ENCODE assay signal across 5 cellular contexts in genomic region chr6:131538615-131539014, GRCh38. TPM values are rescaled to one million over a fixed set of nuclear protein-coding genes. Genes with fewer than 3 reads are reported as not detected.
"Had no signal": no experiment of that assay in that cellular context is flagged by ENCODE, and none has a peak within 500 bp of the region (broad histone marks: within the 10 kb centered on the region; RNA-seq: fewer than 3 reads in every experiment).

No MANE protein-coding gene starts in this region.

RNA-seq across cellular contexts. Expression of gene ARG1, which starts 34.4 kb away (rescaled TPM):
- total RNA-seq: GM23248, H4, H7, H9, HFFc6 had no signal
- polyA plus RNA-seq: GM23248 had no signal
